27 cellular contexts compared by ENCODE assay signal in the genomic region with DNA sequence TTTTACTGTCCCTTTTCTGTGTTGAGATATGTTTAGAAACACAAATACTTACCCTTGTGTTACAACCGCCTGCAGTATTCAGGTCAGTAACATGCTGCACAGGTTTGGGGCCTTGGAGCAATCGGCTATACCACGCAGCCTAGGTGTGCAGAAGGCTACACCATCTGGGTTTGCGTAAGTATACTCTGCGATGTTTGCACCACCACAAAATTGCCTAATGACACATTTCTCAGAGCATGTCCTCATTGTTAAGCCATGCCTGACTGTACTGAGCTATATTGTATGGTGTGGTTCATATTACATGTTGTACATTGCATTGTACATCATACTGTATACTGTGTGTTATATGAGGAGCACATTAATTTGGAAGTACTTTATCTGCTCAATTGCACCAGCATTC.
A peak's percentile ranks its signal among the peaks of the same experiment; 100 is the strongest.
DNase-seq lines count a peak whose midpoint lies in the region; ATAC-seq, FAIRE-seq and TF ChIP-seq lines count a peak whose summit lies in the region.
"Had no signal": no experiment of that assay in that cellular context is flagged by ENCODE, and none has a peak within 500 bp of the region (broad histone marks: within the 10 kb centered on the region; RNA-seq: fewer than 3 reads in every experiment).

No MANE protein-coding gene starts in this region.

- DNase-seq in D721Med (ENCODE audit: insufficient read length, low spot score) (no peak), HuH-7.5 (ENCODE audit: low spot score) (peak; percentile 18), NOMO-1 (lab: John Stamatoyannopoulos, UW; ENCODE audit: unreplicated experiment in 2 of 2) (peak; percentile 68 to 89), fibroblast of mammary gland (ENCODE audit: low read depth) (peak; percentile 18), HUDEP-2 (lab: John Stamatoyannopoulos, UW; ENCODE audit: unreplicated experiment in 76 of 76) (no peak), dermis blood vessel endothelial cell (no peak), psoas muscle (no peak)
- DNase-seq: activated CD4-positive, alpha-beta T cell treated with anti-CD3 and anti-CD28 coated beads, Interleukin-2, amount 10 ng/mL, durations not matched to agents 24 days and 14 days; activated naive CD4-positive, alpha-beta T cell treated with anti-CD3 and anti-CD28 coated beads, Interleukin-2, amount 10 ng/mL, durations not matched to agents 7 days and 5 days; CD4-positive, CD25-positive, alpha-beta regulatory T cell; EL; HCEC 1CT; IMR-90; mucosa of descending colon; NCI-H1436; NCI-H2227 treated with DMSO at 0.1 percent for 48 hours; NCI-H82; SHP77; stimulated activated naive CD8-positive, alpha-beta T cell treated with anti-CD3 and anti-CD28 coated beads, Interleukin-15, Interleukin-2, amounts not matched to agents 100 U/mL and 50 U/mL, for 24 hours; T-helper 1 cell had no signal

- no peaks in the 10 kb centered on the region for H3K27me3 ChIP-seq in psoas muscle (ENCODE audit: insufficient read depth in 3 of 3, low read length in 2 of 3)
- H3K27me3 ChIP-seq: cardiac muscle cell had no signal

- H3K4me1 ChIP-seq in psoas muscle: peaks cover 13% of the 10 kb centered on the region

- H3K9me3 ChIP-seq in psoas muscle: no peaks in the 10 kb centered on the region
- H3K9me3 ChIP-seq: mucosa of descending colon, thoracic aorta had no signal

- TF ChIP-seq CTCF in D721Med (IDR thresholded peaks at IDR 0.05; ENCODE audit: insufficient read depth, missing control alignments) (no peak), fibroblast of mammary gland (conservative IDR thresholded peaks at IDR 0.05; ENCODE audit: control insufficient read depth, insufficient read depth, low read depth, low read length) (no peak), psoas muscle (IDR thresholded peaks at IDR 0.05) (no peak)

- WGBS in psoas muscle, 3 donors: 94 to 99% (median 97%) methylated on average over 5 of the region's 5 CpGs

- no peaks in the 10 kb centered on the region for H3K36me3 ChIP-seq in psoas muscle (ENCODE audit: insufficient read depth in 1 of 2, low read depth in 1 of 2)
- H3K36me3 ChIP-seq: cardiac muscle cell, thoracic aorta had no signal

- H3K4me3 ChIP-seq in fibroblast of mammary gland (ENCODE audit: control insufficient read depth, low read depth, low read length): no peak overlapping the region
- H3K4me3 ChIP-seq in psoas muscle: no peak overlapping the region
- H3K4me3 ChIP-seq: cardiac muscle cell, mucosa of descending colon, thoracic aorta had no signal

- FAIRE-seq in D721Med (lab: Jason Lieb, UNC): peak; percentile 58
- FAIRE-seq: endometrium, keratinocyte, TTC549 had no signal

- no peak for ATAC-seq in psoas muscle
- no peak for ATAC-seq in HG03097 (IDR thresholded peaks at IDR 0.05; ENCODE audit: low FRiP score, unreplicated experiment)
- ATAC-seq: mucosa of descending colon; sciatic nerve; stimulated activated naive CD8-positive, alpha-beta T cell treated with anti-CD3 and anti-CD28 coated beads, Interleukin-15, Interleukin-2, amounts not matched to agents 100 U/mL and 50 U/mL, for 24 hours had no signal

- intact Hi-C loops in psoas muscle (cut with DNase I): no loop called here

- H3K27ac ChIP-seq in psoas muscle: no peak overlapping the region
- H3K27ac ChIP-seq: cardiac muscle cell, thoracic aorta had no signal

Comparison
In these comparisons a context has a peak if more than half of its experiments do, and no peak if none do; other contexts are left out.
1. DNase-seq: peak in HuH-7.5 (single experiment), NOMO-1 (2 of 2) and fibroblast of mammary gland (single experiment); none in D721Med (single experiment), HUDEP-2 (0 of 76), dermis blood vessel endothelial cell (single experiment) and psoas muscle (0 of 2).